In the genomic region with DNA sequence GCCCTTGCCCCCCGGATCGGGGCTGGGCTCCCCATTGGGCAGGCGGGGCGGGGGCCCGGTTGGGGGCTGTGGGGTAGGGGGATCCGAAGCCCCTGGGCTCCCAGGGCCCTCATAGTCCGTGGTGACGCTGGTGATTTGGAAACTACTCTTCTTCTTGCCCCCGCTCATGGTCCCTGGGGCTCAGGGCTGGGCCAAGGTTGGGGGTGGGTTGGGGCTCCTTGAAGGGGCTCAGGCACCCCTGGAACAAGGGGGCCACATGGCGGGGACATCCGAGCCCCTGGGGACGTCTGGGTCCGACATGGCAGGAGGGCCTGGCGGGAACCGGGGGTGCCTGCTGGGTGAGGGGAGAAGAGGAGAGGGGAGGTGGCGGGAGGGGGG, we compare ENCODE assay signal across 9 cellular contexts. TPM values are rescaled to one million over a fixed set of nuclear protein-coding genes. Genes with fewer than 3 reads are reported as not detected.
DNase-seq lines count a peak whose midpoint lies in the region; ATAC-seq and TF ChIP-seq lines count a peak whose summit lies in the region.
"Had no signal": no experiment of that assay in that cellular context is flagged by ENCODE, and none has a peak within 500 bp of the region (broad histone marks: within the 10 kb centered on the region; RNA-seq: fewer than 3 reads in every experiment).

No MANE protein-coding gene starts in this region.

- H3K4me1 ChIP-seq in heart right ventricle (peaks cover 12 to 66% (median 60%) of the 10 kb centered on the region in 9 donors), mammary epithelial cell (ENCODE audit: insufficient read depth, low read length) (peaks cover 25% of the 10 kb centered on the region), mononuclear cell (ENCODE audit: insufficient read depth, low read length) (peaks cover 59% of the 10 kb centered on the region), aorta (ENCODE audit: control insufficient read depth in 1 of 2, insufficient read depth in 2 of 2, low read length in 2 of 2) (no peaks in the 10 kb centered on the region)

- peak overlapping the region; percentile 66 to 100 (median 84) for H3K27ac ChIP-seq in heart right ventricle
- H3K27ac ChIP-seq in mammary epithelial cell (ENCODE audit: insufficient read depth, low read depth, low read length), result no peak overlapping the region
- H3K27ac ChIP-seq in aorta (ENCODE audit: low read depth in 1 of 2, low read length in 2 of 2), result no peak overlapping the region

- DNase-seq in heart right ventricle (no peak), left cardiac atrium (no peak), mammary epithelial cell (no peak), aorta (peak in 1 of 2 donors; percentile 76), midbrain (lab: John Stamatoyannopoulos, UW) (no peak)
- no peak for DNase-seq in activated CD4-positive, CD25-positive, alpha-beta regulatory T cell (lab: John Stamatoyannopoulos, UW)
- DNase-seq: NCI-H446 had no signal

- H4K20me1 ChIP-seq in mammary epithelial cell (ENCODE audit: insufficient read depth, low read length), result no peaks in the 10 kb centered on the region

- TF ChIP-seq CTCF in heart right ventricle (IDR thresholded peaks at IDR 0.05), result no peak
- no peak for TF ChIP-seq CTCF in mammary epithelial cell (conservative IDR thresholded peaks at IDR 0.05 in 1 of 2, IDR thresholded peaks at IDR 0.05 in 1 of 2; ENCODE audit: extremely low read depth in 1 of 2, insufficient read depth in 1 of 2, low read depth in 1 of 2, low read length in 2 of 2)

- H2AFZ ChIP-seq in mammary epithelial cell (ENCODE audit: low read depth, low read length), result peak overlapping the region; percentile 51

- dilution Hi-C loops in mammary epithelial cell (cut with HindIII; ENCODE audit: low sequenced_read_pairs), result no loop called here

- ATAC-seq in heart right ventricle (peak in 1 of 8 donors; percentile 10), left cardiac atrium (no peak), aorta (ENCODE audit: low FRiP score) (no peak), HG02981 (IDR thresholded peaks at IDR 0.05; ENCODE audit: unreplicated experiment) (no peak)

- in situ Hi-C loops in mammary epithelial cell (cut with MboI; ENCODE audit: low sequenced_read_pairs in 2 of 2), result loop anchor here (10.0 kb wide), 3 partner anchors 77 to 207 kb away; a partner anchor contains a TSS

- peak overlapping the region; percentile 44 to 100 (median 98) for H3K4me3 ChIP-seq in heart right ventricle
- peak overlapping the region; percentile 92 to 94 (median 93) for H3K4me3 ChIP-seq in mammary epithelial cell (replicated peaks in 1 of 3; ENCODE audit: insufficient read depth in 1 of 3, low read depth in 2 of 3, low read length in 3 of 3)
- peak overlapping the region; percentile 91 for H3K4me3 ChIP-seq in mononuclear cell (ENCODE audit: low read length)
- peak overlapping the region; percentile 85 to 91 for H3K4me3 ChIP-seq in aorta (ENCODE audit: low read length in 2 of 2)

- intact Hi-C loops in heart right ventricle (cut with DNase I) (loop anchor here in 6 of 10 donors (5.0 to 10.0 kb wide), 7 partner anchors 59 to 387 kb away; a partner anchor contains a TSS), left cardiac atrium (cut with DNase I) (loop anchor here in 1 of 2 donors (5.0 kb wide), 2 partner anchors 69 to 214 kb away; a partner anchor contains a TSS), mammary epithelial cell (cut with micrococcal nuclease) (loop anchor here (2.0 to 5.0 kb wide), 5 partner anchors 31 to 374 kb away; a partner anchor contains a TSS), aorta (cut with DNase I) (loop anchor here in 1 of 2 donors (10.0 kb wide), 1 partner anchor 377 kb away; a partner anchor contains a TSS)

- H3K36me3 ChIP-seq in heart right ventricle, result peaks cover 0 to 44% (median 6%) of the 10 kb centered on the region in 9 donors
- H3K36me3 ChIP-seq in mammary epithelial cell (ENCODE audit: insufficient read depth, low read length), result peaks cover 6% of the 10 kb centered on the region
- no peaks in the 10 kb centered on the region for H3K36me3 ChIP-seq in aorta (ENCODE audit: control insufficient read depth in 1 of 2, insufficient read depth in 2 of 2, low read length in 1 of 2)

- H3K9ac ChIP-seq in mammary epithelial cell (ENCODE audit: insufficient read depth, low read length), result peak overlapping the region; percentile 39

- H3K79me2 ChIP-seq in mammary epithelial cell (ENCODE audit: insufficient read depth, low read length), result peaks cover 37% of the 10 kb centered on the region

- no TSS peak for BruUV-seq in mammary epithelial cell (replicated peaks; lab: Mats Ljungman, UMichigan)

- 0 to 6% methylated on average over 16 of the region's 16 CpGs for WGBS in heart right ventricle, 2 donors
- no CpG with 5 or more reads among the region's 16 CpGs for WGBS in mammary epithelial cell (ENCODE audit: low coverage, missing lambda C conversion rate)
- WGBS in aorta, 2 donors, result 1 to 2% methylated on average over 10 to 16 of the region's 16 CpGs

- H3K4me2 ChIP-seq in mammary epithelial cell (ENCODE audit: insufficient read depth, low read depth, low read length), result peak overlapping the region; percentile 92

- H3K27me3 ChIP-seq in heart right ventricle (no peaks in the 10 kb centered on the region), mammary epithelial cell (ENCODE audit: insufficient read depth, low read length) (no peaks in the 10 kb centered on the region), mononuclear cell (ENCODE audit: insufficient read depth, low read length) (no peaks in the 10 kb centered on the region), aorta (ENCODE audit: control insufficient read depth in 1 of 2, insufficient read depth in 2 of 2, low read length in 1 of 2) (no peaks in the 10 kb centered on the region)

- H3K9me3 ChIP-seq in heart right ventricle, result no peaks in the 10 kb centered on the region
- H3K9me3 ChIP-seq in mammary epithelial cell (replicated peaks; ENCODE audit: insufficient read depth, low read length), result no peaks in the 10 kb centered on the region
- H3K9me3 ChIP-seq in mononuclear cell (ENCODE audit: low read depth, low read length), result no peaks in the 10 kb centered on the region
- no peaks in the 10 kb centered on the region for H3K9me3 ChIP-seq in aorta (ENCODE audit: control insufficient read depth, low read length)

- CTCF ChIA-PET in mammary epithelial cell (lab: Charles Lee; ENCODE audit: low non-redundant PET), result no interaction called here

RNA-seq across cellular contexts. Expression of a gene that starts 1.2 kb away (rescaled TPM):
- 10 to 100 TPM; 36.0 to 72.3 (median 46.7) TPM for total RNA-seq in heart right ventricle
- polyA plus RNA-seq in heart right ventricle, result 10 to 100 TPM; 46.0 to 53.7 TPM
- 10 to 100 TPM; 31.3 to 36.2 TPM for total RNA-seq in left cardiac atrium
- 10 to 100 TPM; 12.0 to 35.2 TPM for total RNA-seq in mammary epithelial cell
- polyA plus RNA-seq in mammary epithelial cell, result 20.6 TPM
- polyA minus RNA-seq in mammary epithelial cell, result 14.0 TPM
- 39.8 TPM for total RNA-seq in mononuclear cell
- total RNA-seq in aorta, result 10 to 100 TPM; 31.2 to 46.5 TPM
- polyA plus RNA-seq in aorta, result 10 to 100 TPM; 18.8 to 35.5 TPM

RNA-seq across cellular contexts. Expression of a gene that starts 5.9 kb away (rescaled TPM):
- total RNA-seq in heart right ventricle (under 1 TPM; 0.10 to 0.86 (median 0.30) TPM), left cardiac atrium (under 1 TPM; 0.59 to 0.97 TPM), mammary epithelial cell (under 1 TPM; 0.33 to 0.80 TPM), mononuclear cell (0.10 TPM), aorta (1 to 10 TPM in 1 of 2 donors, under 1 TPM in 1; 0.75 to 1.3 TPM)
- polyA plus RNA-seq in heart right ventricle (under 1 TPM; 0.30 to 0.59 TPM), mammary epithelial cell (0.09 TPM), aorta (under 1 TPM; 0.18 to 0.25 TPM)
- polyA minus RNA-seq in mammary epithelial cell, result not detected

RNA-seq across cellular contexts. Expression of a gene that starts 13.8 kb away (rescaled TPM):
- total RNA-seq in heart right ventricle (1 to 10 TPM in 2 of 10 donors, under 1 TPM in 4, not detected in 4; 0.28 to 1.1 (median 0.54) TPM), left cardiac atrium (under 1 TPM; 0.38 to 0.73 TPM), mammary epithelial cell (under 1 TPM in 1 of 2 donors, not detected in 1; 0.59 TPM), mononuclear cell (0.73 TPM), aorta (1 to 10 TPM; 1.0 to 2.0 TPM)
- polyA plus RNA-seq in heart right ventricle (1 to 10 TPM in 1 of 2 donors, under 1 TPM in 1; 0.93 to 1.3 TPM), mammary epithelial cell (0.33 TPM), aorta (under 1 TPM in 1 of 2 donors, not detected in 1; 0.31 TPM)
- not detected for polyA minus RNA-seq in mammary epithelial cell

RNA-seq across cellular contexts. Expression of a gene that starts 41.6 kb away (rescaled TPM):
- total RNA-seq in heart right ventricle, result 10 to 100 TPM in 7 of 10 donors, 1 to 10 TPM in 3; 7.5 to 18.2 (median 11.3) TPM
- polyA plus RNA-seq in heart right ventricle, result 10 to 100 TPM; 30.3 to 60.4 TPM
- total RNA-seq in left cardiac atrium, result 10 to 100 TPM; 15.5 to 19.8 TPM
- total RNA-seq in mammary epithelial cell, result 10 to 100 TPM; 13.8 to 36.3 TPM
- 20.3 TPM for polyA plus RNA-seq in mammary epithelial cell
- 19.4 TPM for polyA minus RNA-seq in mammary epithelial cell
- 12.6 TPM for total RNA-seq in mononuclear cell
- total RNA-seq in aorta, result 10 to 100 TPM; 24.7 to 29.7 TPM
- polyA plus RNA-seq in aorta, result 10 to 100 TPM; 16.0 to 69.5 TPM

RNA-seq across cellular contexts. Expression of a gene that starts 48.2 kb away (rescaled TPM):
- total RNA-seq in heart right ventricle (10 to 100 TPM; 17.2 to 27.7 (median 23.0) TPM), left cardiac atrium (10 to 100 TPM; 20.9 to 23.9 TPM), mammary epithelial cell (10 to 100 TPM; 23.2 to 39.5 TPM), mononuclear cell (36.7 TPM), aorta (10 to 100 TPM; 26.3 to 31.8 TPM)
- polyA plus RNA-seq in heart right ventricle (10 to 100 TPM; 15.1 to 18.7 TPM), mammary epithelial cell (24.1 TPM), aorta (10 to 100 TPM; 13.0 to 27.2 TPM)
- 37.6 TPM for polyA minus RNA-seq in mammary epithelial cell

Comparison
In these comparisons a context has a peak if more than half of its experiments do, and no peak if none do; other contexts are left out.
1. H3K27ac ChIP-seq: peak in heart right ventricle (10 of 10); none in mammary epithelial cell (single experiment) and aorta (0 of 2).
2. Peak in every context shown above with its lines, with median percentiles within 50 percentile points of each other: H3K4me3 ChIP-seq.